In genomic region chr3:183254816-183255730, GRCh38 we compare ENCODE assay signal across 8 cellular contexts. TPM values are rescaled to one million over a fixed set of nuclear protein-coding genes. Genes with fewer than 3 reads are reported as not detected.
DNase-seq lines count a peak whose midpoint lies in the region; ATAC-seq and TF ChIP-seq lines count a peak whose summit lies in the region.

No MANE protein-coding gene starts in this region.

- H3K27me3 Mint-ChIP-seq in activated naive CD8-positive, alpha-beta T cell, result peaks cover 3% of the 10 kb centered on the region
- peaks cover 11 to 13% (median 12%) of the 10 kb centered on the region in 3 donors for H3K27me3 Mint-ChIP-seq in immature natural killer cell (ENCODE audit: low read depth in 3 of 3)
- H3K27me3 Mint-ChIP-seq in stimulated activated naive B cell treated with anti-CD40 and anti-IgM and Interleukin-4, amounts not matched to agents 10 μg/mL and 1 μg/mL and 100 μg/mL, for 72 hours, result peaks cover 25% of the 10 kb centered on the region in 2 donors

- intact Hi-C loops in A673 (cut with micrococcal nuclease; ENCODE audit: unreplicated experiment), result no loop called here

- H3K4me3 ChIP-seq in A673 (ENCODE audit: low read depth, low read length, poor library complexity, severe bottlenecking), result peak overlapping the region; percentile 91

- BruUV-seq in A673 (replicated peaks; lab: Mats Ljungman, UMichigan), result TSS peak; percentile 42

- H3K9me3 Mint-ChIP-seq in activated naive CD8-positive, alpha-beta T cell (ENCODE audit: low read depth), result no peaks in the 10 kb centered on the region
- H3K9me3 Mint-ChIP-seq in immature natural killer cell, result no peaks in the 10 kb centered on the region
- H3K9me3 Mint-ChIP-seq in stimulated activated naive B cell treated with anti-CD40 and anti-IgM and Interleukin-4, amounts not matched to agents 10 μg/mL and 1 μg/mL and 100 μg/mL, for 72 hours, result no peaks in the 10 kb centered on the region

- H3K27me3 ChIP-seq in A673 (replicated peaks; ENCODE audit: insufficient read depth, low read depth, low read length, poor library complexity), result no peaks in the 10 kb centered on the region

- H3K27ac Mint-ChIP-seq in activated naive CD8-positive, alpha-beta T cell, result peak overlapping the region; percentile 90
- H3K27ac Mint-ChIP-seq in immature natural killer cell, result no peak overlapping the region
- H3K27ac Mint-ChIP-seq in stimulated activated naive B cell treated with anti-CD40 and anti-IgM and Interleukin-4, amounts not matched to agents 10 μg/mL and 1 μg/mL and 100 μg/mL, for 72 hours, result peak overlapping the region; percentile 73

- CTCF ChIA-PET in A673 (lab: Charles Lee), result no interaction called here

- DNase-seq in A673 (ENCODE audit: low spot score), result no peak
- DNase-seq in HCEC 1CT, result peak; percentile 43
- DNase-seq in immature natural killer cell, result no peak
- no peak for DNase-seq in stimulated activated naive B cell treated with anti-CD40 and anti-IgM and Interleukin-4, amounts not matched to agents 10 μg/mL and 1 μg/mL and 100 μg/mL, for 72 hours
- DNase-seq in stimulated activated CD4-positive, alpha-beta T cell treated with anti-CD3 and anti-CD28 coated beads, Interleukin-1b, Interleukin-23, amount 100 ng/mL, for 48 hours, result no peak

- peaks cover 29% of the 10 kb centered on the region for H3K4me1 Mint-ChIP-seq in activated naive CD8-positive, alpha-beta T cell (ENCODE audit: low read depth)
- peaks cover 17 to 20% of the 10 kb centered on the region in 2 donors for H3K4me1 Mint-ChIP-seq in immature natural killer cell
- H3K4me1 Mint-ChIP-seq in stimulated activated naive B cell treated with anti-CD40 and anti-IgM and Interleukin-4, amounts not matched to agents 10 μg/mL and 1 μg/mL and 100 μg/mL, for 72 hours, result peaks cover 15 to 40% of the 10 kb centered on the region in 2 donors

- H3K9me3 ChIP-seq in A673 (ENCODE audit: low read depth, low read length, poor library complexity, severe bottlenecking), result no peaks in the 10 kb centered on the region

- H3K4me3 Mint-ChIP-seq in activated naive CD8-positive, alpha-beta T cell, result peak overlapping the region; percentile 93
- peak overlapping the region; percentile 68 to 80 (median 78) for H3K4me3 Mint-ChIP-seq in immature natural killer cell
- peak overlapping the region; percentile 75 to 85 for H3K4me3 Mint-ChIP-seq in stimulated activated naive B cell treated with anti-CD40 and anti-IgM and Interleukin-4, amounts not matched to agents 10 μg/mL and 1 μg/mL and 100 μg/mL, for 72 hours

- H3K4me1 ChIP-seq in A673 (ENCODE audit: insufficient read depth, low read length, poor library complexity, severe bottlenecking), result peaks cover 6% of the 10 kb centered on the region

- H3K27ac ChIP-seq in A673 (ENCODE audit: low read depth, low read length, poor library complexity, severe bottlenecking), result peak overlapping the region; percentile 85

- POLR2A ChIA-PET in A673 (lab: Charles Lee; ENCODE audit: low non-redundant PET), result no interaction called here

- ATAC-seq in stimulated activated naive B cell treated with anti-CD40 and anti-IgM and Interleukin-4, amounts not matched to agents 10 μg/mL and 1 μg/mL and 100 μg/mL, for 72 hours (replicated peaks), result peak; percentile 22 to 26
- no peak for ATAC-seq in HG02571 (IDR thresholded peaks at IDR 0.05; ENCODE audit: unreplicated experiment)
- no peak for ATAC-seq in HG03521 (IDR thresholded peaks at IDR 0.05; ENCODE audit: unreplicated experiment)

- no peak for TF ChIP-seq CTCF in A673 (conservative IDR thresholded peaks at IDR 0.05; ENCODE audit: low read depth, low read length)

- no peaks in the 10 kb centered on the region for H3K36me3 ChIP-seq in A673 (ENCODE audit: insufficient read depth, low read length, poor library complexity, severe bottlenecking)

- peaks cover 23% of the 10 kb centered on the region for H3K36me3 Mint-ChIP-seq in activated naive CD8-positive, alpha-beta T cell
- H3K36me3 Mint-ChIP-seq in immature natural killer cell, result no peaks in the 10 kb centered on the region
- peaks cover 16 to 31% of the 10 kb centered on the region in 2 donors for H3K36me3 Mint-ChIP-seq in stimulated activated naive B cell treated with anti-CD40 and anti-IgM and Interleukin-4, amounts not matched to agents 10 μg/mL and 1 μg/mL and 100 μg/mL, for 72 hours

RNA-seq across cellular contexts. Expression of gene B3GNT5, which starts 2.0 kb away (rescaled TPM):
- total RNA-seq in A673 (2021), result 25.3 and 26.5 TPM in 2 replicates
- polyA plus RNA-seq in immature natural killer cell, result 1 to 10 TPM in 1 of 3 donors, under 1 TPM in 1, not detected in 1; 0.48 to 1.1 TPM

Comparison
In these comparisons a context has a peak if more than half of its experiments do, and no peak if none do; other contexts are left out.
1. H3K27ac Mint-ChIP-seq: peak in activated naive CD8-positive, alpha-beta T cell (single experiment) and stimulated activated naive B cell treated with anti-CD40 and anti-IgM and Interleukin-4, amounts not matched to agents 10 μg/mL and 1 μg/mL and 100 μg/mL, for 72 hours (single experiment); none in immature natural killer cell (0 of 6).
2. ATAC-seq: peak in stimulated activated naive B cell treated with anti-CD40 and anti-IgM and Interleukin-4, amounts not matched to agents 10 μg/mL and 1 μg/mL and 100 μg/mL, for 72 hours (2 of 2); none in HG02571 (single experiment) and HG03521 (single experiment).
3. Peak in every context shown above with its lines, with median percentiles within 50 percentile points of each other: H3K4me3 Mint-ChIP-seq.